In genomic region chr14:98756749-98757148, GRCh38 we compare ENCODE assay signal across 7 cellular contexts.
"Had no signal": no experiment of that assay in that cellular context is flagged by ENCODE, and none has a peak within 500 bp of the region (broad histone marks: within the 10 kb centered on the region; RNA-seq: fewer than 3 reads in every experiment).

No MANE protein-coding gene starts in this region.

- H3K36me3 Mint-ChIP-seq: IgD-negative memory B cell had no signal

- H3K4me3 ChIP-seq: K562 had no signal

- H3K27me3 Mint-ChIP-seq: IgD-negative memory B cell had no signal

- ATAC-seq: HepG2, K562 had no signal

- H3K4me1 Mint-ChIP-seq: IgD-negative memory B cell had no signal

- H3K4me3 Mint-ChIP-seq: IgD-negative memory B cell had no signal

- DNase-seq: IMR-90, KBM-7, KG1 had no signal

- H3K27ac Mint-ChIP-seq: IgD-negative memory B cell had no signal

- H3K27ac ChIP-seq: HL-60 had no signal
